Comparison of ENCODE assay signal across 8 cellular contexts in genomic region chr1:198156745-198157240, GRCh38.
DNase-seq lines count a peak whose midpoint lies in the region; ATAC-seq and TF ChIP-seq lines count a peak whose summit lies in the region.

TSS of gene NEK7 (plus strand) at chr1:198156998. CDS start at chr1:198232581, 75,583 bp downstream.

- H3K4me3 ChIP-seq in AG09309 (ENCODE audit: control insufficient read depth, low read depth, low read length): peak within 1 kb of the TSS; percentile 86
- peak within 1 kb of the TSS; percentile 74 for H3K4me3 ChIP-seq in WI38 (ENCODE audit: low read depth, low read length)

- no peak for TF ChIP-seq CTCF in AG09309 (IDR thresholded peaks at IDR 0.05; ENCODE audit: control insufficient read depth, insufficient read depth, low read depth, low read length, missing control alignments)
- no peak for TF ChIP-seq CTCF in WI38 (IDR thresholded peaks at IDR 0.05; ENCODE audit: low read depth, low read length)

- DNase-seq in AG09309 (ENCODE audit: low read depth) (no peak), NCI-H2227 (lab: John Stamatoyannopoulos, UW; ENCODE audit: unreplicated experiment) (peak; percentile 90), cerebellar cortex (ENCODE audit: low spot score) (peak; percentile 65), iris pigment epithelial cell (ENCODE audit: low read depth) (peak; percentile 88), smooth muscle cell of the brain vasculature (ENCODE audit: low read depth, low spot score) (peak; percentile 43)

- peak; percentile 58 for ATAC-seq in GM18907 (IDR thresholded peaks at IDR 0.05; ENCODE audit: unreplicated experiment)
- ATAC-seq in HG03135 (IDR thresholded peaks at IDR 0.05; ENCODE audit: unreplicated experiment): peak; percentile 45
